In genomic region chr6:324116-324728, GRCh38 we compare ENCODE assay signal across 2 cellular contexts.
TF ChIP-seq lines count a peak whose summit lies in the region.

No MANE protein-coding gene starts in this region.

TF ChIP-seq in HEK293, 187 proteins besides CTCF, POLR2A, EP300 and RAD21:
- TF ChIP-seq ZNF146 (tag by site-specific recombination; IDR thresholded peaks at IDR 0.05) (no peak), ZNF341 (tag by site-specific recombination; IDR thresholded peaks at IDR 0.05; ENCODE audit: low read depth) (peak; percentile 90), EGR2 (tag by site-specific recombination; IDR thresholded peaks at IDR 0.05; ENCODE audit: low read depth) (peak; percentile 33; the same call in 1 of the 2 replicates), REST (tag by site-specific recombination; IDR thresholded peaks at IDR 0.05) (no peak), ZNF704 (tag by site-specific recombination; IDR thresholded peaks at IDR 0.05) (no peak)
TF ChIP-seq in HEK293: peak in this region for 2.

TF ChIP-seq in H1, 55 proteins besides CTCF, POLR2A, EP300 and RAD21:
- TF ChIP-seq ATF3 (IDR thresholded peaks at IDR 0.05; ENCODE audit: insufficient read depth, low read depth, low read length) = no peak
- TF ChIP-seq POLR2AphosphoS5 (IDR thresholded peaks at IDR 0.05; ENCODE audit: low read depth, low read length) = no peak
- 0 out of 2 replicates have a peak, but pooled peaks have one; percentile 16 for TF ChIP-seq TEAD4 (IDR thresholded peaks at IDR 0.05; ENCODE audit: low read depth, low read length)
- TF ChIP-seq SIN3A (conservative IDR thresholded peaks at IDR 0.05 in 1 of 2, IDR thresholded peaks at IDR 0.05 in 1 of 2; ENCODE audit: low read depth in 1 of 2, low read length in 2 of 2) = no peak
